ENCODE assay signal across 17 cellular contexts in genomic region chr21:34593423-34593822, GRCh38. TPM values are rescaled to one million over a fixed set of nuclear protein-coding genes. Genes with fewer than 3 reads are reported as not detected.
A peak's percentile ranks its signal among the peaks of the same experiment; 100 is the strongest.
DNase-seq lines count a peak whose midpoint lies in the region; ATAC-seq and TF ChIP-seq lines count a peak whose summit lies in the region.
"Had no signal": no experiment of that assay in that cellular context is flagged by ENCODE, and none has a peak within 500 bp of the region (broad histone marks: within the 10 kb centered on the region; RNA-seq: fewer than 3 reads in every experiment).

No MANE protein-coding gene starts in this region.

- no peak for TF ChIP-seq POLR2A in gastroesophageal sphincter (IDR thresholded peaks at IDR 0.05)

- intact Hi-C loops in Right ventricle myocardium superior (cut with DNase I): no loop called here
- intact Hi-C loops in upper lobe of right lung (cut with DNase I): no loop called here

- H3K27me3 ChIP-seq in cardiac muscle cell: no peaks in the 10 kb centered on the region
- H3K27me3 ChIP-seq in gastroesophageal sphincter: no peaks in the 10 kb centered on the region
- H3K27me3 ChIP-seq in upper lobe of right lung: no peaks in the 10 kb centered on the region
- no peaks in the 10 kb centered on the region for H3K27me3 ChIP-seq in SJCRH30
- H3K27me3 ChIP-seq: right lobe of liver had no signal

- no peak for TF ChIP-seq EP300 in gastroesophageal sphincter (IDR thresholded peaks at IDR 0.05)

- DNase-seq in cardiac muscle cell (ENCODE audit: low read depth in 1 of 2, low spot score in 1 of 2): no peak
- no peak for DNase-seq in Right ventricle myocardium superior
- DNase-seq in NCI-H2196 treated with DMSO at 0.1 percent for 48 hours (lab: John Stamatoyannopoulos, UW; ENCODE audit: unreplicated experiment): peak; percentile 83
- DNase-seq in upper lobe of right lung: no peak
- DNase-seq in GM10266 (ENCODE audit: extremely low spot score): no peak
- DNase-seq in SJCRH30: no peak
- no peak for DNase-seq in activated CD4-positive, alpha-beta T cell treated with anti-CD3 and anti-CD28 coated beads for 4 hours
- DNase-seq: activated CD4-positive, CD25-positive, alpha-beta regulatory T cell treated with anti-CD3 and anti-CD28 coated beads, Interleukin-2, amount 50 U/mL, for 72 hours; activated T-cell treated with anti-CD3 and anti-CD28 coated beads for 4 hours; CD8-positive, alpha-beta T cell; nephron progenitor cell; OCI-M1; right lobe of liver; stimulated activated CD4-positive, alpha-beta T cell treated with anti-CD3 and anti-CD28 coated beads, Interleukin-4, amount 100 ng/mL, for 4 hours had no signal

- no peaks in the 10 kb centered on the region for H3K36me3 ChIP-seq in cardiac muscle cell
- no peaks in the 10 kb centered on the region for H3K36me3 ChIP-seq in gastroesophageal sphincter
- no peaks in the 10 kb centered on the region for H3K36me3 ChIP-seq in upper lobe of right lung
- H3K36me3 ChIP-seq in SJCRH30: no peaks in the 10 kb centered on the region
- H3K36me3 ChIP-seq: HAP-1, right lobe of liver had no signal

- H3K9me3 ChIP-seq in cardiac muscle cell (ENCODE audit: low read depth) (no peaks in the 10 kb centered on the region), gastroesophageal sphincter (no peaks in the 10 kb centered on the region), upper lobe of right lung (no peaks in the 10 kb centered on the region), SJCRH30 (replicated peaks) (no peaks in the 10 kb centered on the region)
- H3K9me3 ChIP-seq: HAP-1, right lobe of liver had no signal

- TF ChIP-seq CTCF in cardiac muscle cell (IDR thresholded peaks at IDR 0.05; ENCODE audit: low read depth, low read length): no peak
- TF ChIP-seq CTCF in gastroesophageal sphincter (IDR thresholded peaks at IDR 0.05): no peak
- TF ChIP-seq CTCF in upper lobe of right lung (IDR thresholded peaks at IDR 0.05): no peak
- no peak for TF ChIP-seq CTCF in GM10266 (IDR thresholded peaks at IDR 0.05; ENCODE audit: control insufficient read depth, insufficient read depth, low read depth, missing control alignments)

- H3K4me3 ChIP-seq in cardiac muscle cell (no peak overlapping the region), gastroesophageal sphincter (no peak overlapping the region), upper lobe of right lung (no peak overlapping the region), SJCRH30 (no peak overlapping the region)
- H3K4me3 ChIP-seq: HAP-1, right lobe of liver had no signal

- H3K27ac ChIP-seq in cardiac muscle cell (peak overlapping the region; percentile 92), gastroesophageal sphincter (peak overlapping the region in 3 of 4 donors; percentile 73 to 78 (median 76)), upper lobe of right lung (peak overlapping the region; percentile 37), SJCRH30 (no peak overlapping the region)
- H3K27ac ChIP-seq: right lobe of liver had no signal

- peaks cover 46% of the 10 kb centered on the region for H3K4me1 ChIP-seq in cardiac muscle cell (ENCODE audit: low read depth)
- peaks cover 7 to 55% (median 33%) of the 10 kb centered on the region in 3 donors for H3K4me1 ChIP-seq in gastroesophageal sphincter
- H3K4me1 ChIP-seq in upper lobe of right lung: peaks cover 18% of the 10 kb centered on the region
- H3K4me1 ChIP-seq in SJCRH30: no peaks in the 10 kb centered on the region
- H3K4me1 ChIP-seq: HAP-1 had no signal

- WGBS in gastroesophageal sphincter (ENCODE audit: low coverage in 1 of 2), 2 donors: 70% methylated on average over 2 of the region's 5 CpGs; no CpG with 5 or more reads in 1 of the 2 donors

- ATAC-seq in Right ventricle myocardium superior (ENCODE audit: poor library complexity) (no peak), gastroesophageal sphincter (no peak), upper lobe of right lung (peak; percentile 31)
- ATAC-seq: CD8-positive, alpha-beta T cell; stimulated activated effector memory CD8-positive, alpha-beta T cell treated with anti-CD3 and anti-CD28 coated beads, Interleukin-12 subunit alpha, Interleukin-12 subunit beta, amount 100 ng/mL, for 72 hours had no signal

RNA-seq across cellular contexts. Expression of gene RCAN1, which starts 21.5 kb away (rescaled TPM):
- 47.4 and 48.4 TPM in 2 replicates for total RNA-seq in cardiac muscle cell
- 96.2 and 104 TPM in 2 replicates for polyA plus RNA-seq in cardiac muscle cell
- total RNA-seq in Right ventricle myocardium superior: 36.0 TPM
- total RNA-seq in gastroesophageal sphincter: 10 to 100 TPM; 32.1 to 58.6 (median 42.2) TPM
- 26.9 TPM for total RNA-seq in upper lobe of right lung
- total RNA-seq in SJCRH30 (2014; rRNA removed; shearing (Covaris generic)): 23.6 and 28.3 TPM in 2 replicates
